Comparison of ENCODE assay signal across 1 cellular context in the genomic region with DNA sequence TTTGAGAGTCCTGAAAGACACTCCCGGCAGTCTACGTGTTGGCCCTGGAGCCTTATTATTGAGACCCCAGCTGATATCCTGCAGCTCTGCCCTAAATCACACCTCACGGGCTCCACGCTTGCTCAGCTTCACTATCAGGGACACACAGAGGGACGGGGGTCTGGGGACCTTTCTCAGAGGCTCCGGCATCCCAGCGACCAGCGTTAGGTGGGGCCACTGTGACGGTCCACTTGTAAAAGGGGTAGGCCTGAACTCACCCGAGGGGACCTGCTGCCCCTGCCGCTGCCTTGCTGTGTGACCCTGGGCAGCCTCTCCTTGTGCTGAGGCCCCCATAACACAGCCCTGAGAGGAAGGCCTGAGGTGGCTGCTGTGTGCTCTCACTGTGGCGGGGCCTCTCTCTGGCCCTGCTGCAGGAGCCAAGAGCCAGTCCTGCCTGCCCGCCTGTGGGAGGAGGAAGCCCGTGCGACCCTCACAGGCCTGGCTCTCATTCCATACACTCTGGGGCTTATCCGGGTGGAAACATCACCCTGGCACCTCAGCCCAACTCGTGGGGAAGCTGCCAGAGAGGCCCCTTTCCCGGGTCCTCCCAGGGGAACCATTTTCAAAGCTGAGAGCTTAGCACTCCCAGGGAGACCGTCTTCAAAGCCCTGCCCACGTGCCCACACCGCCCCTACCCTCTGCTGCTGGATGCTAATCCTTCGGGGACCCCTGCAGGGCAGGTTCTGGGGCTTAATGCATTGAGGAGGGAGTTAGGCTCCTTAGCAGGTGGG.
A peak's percentile ranks its signal among the peaks of the same experiment; 100 is the strongest.
TF ChIP-seq lines count a peak whose summit lies in the region.

No MANE protein-coding gene starts in this region.

TF ChIP-seq in H1, 55 proteins besides CTCF, POLR2A, EP300 and RAD21 (continued from another document):
- TF ChIP-seq HDAC6 (IDR thresholded peaks at IDR 0.05; ENCODE audit: low read depth, low read length) (no peak), NANOG (IDR thresholded peaks at IDR 0.05; ENCODE audit: insufficient read depth, low read depth, low read length, poor library complexity, severe bottlenecking) (peak; percentile 5), USF2 (IDR thresholded peaks at IDR 0.05; ENCODE audit: low read length) (peak; percentile 10; the same call in 1 of the 2 replicates), CHD7 (IDR thresholded peaks at IDR 0.05; ENCODE audit: insufficient replicate concordance, low read length) (no peak)
- TF ChIP-seq, protein P1, sequence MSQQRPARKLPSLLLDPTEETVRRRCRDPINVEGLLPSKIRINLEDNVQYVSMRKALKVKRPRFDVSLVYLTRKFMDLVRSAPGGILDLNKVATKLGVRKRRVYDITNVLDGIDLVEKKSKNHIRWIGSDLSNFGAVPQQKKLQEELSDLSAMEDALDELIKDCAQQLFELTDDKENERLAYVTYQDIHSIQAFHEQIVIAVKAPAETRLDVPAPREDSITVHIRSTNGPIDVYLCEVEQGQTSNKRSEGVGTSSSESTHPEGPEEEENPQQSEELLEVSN (IDR thresholded peaks at IDR 0.05) = peak; percentile 82; the same call in 1 of the 2 replicates
- TF ChIP-seq, protein P2, sequence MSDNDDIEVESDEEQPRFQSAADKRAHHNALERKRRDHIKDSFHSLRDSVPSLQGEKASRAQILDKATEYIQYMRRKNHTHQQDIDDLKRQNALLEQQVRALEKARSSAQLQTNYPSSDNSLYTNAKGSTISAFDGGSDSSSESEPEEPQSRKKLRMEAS (IDR thresholded peaks at IDR 0.05) = peak; percentile 87
